8 cellular contexts compared by ENCODE assay signal in genomic region chr13:98653471-98653985, GRCh38.
DNase-seq lines count a peak whose midpoint lies in the region; ATAC-seq and TF ChIP-seq lines count a peak whose summit lies in the region.

No MANE protein-coding gene starts in this region.

- H3K27ac ChIP-seq in AG04450 (ENCODE audit: low read depth, low read length), result no peak overlapping the region

- ATAC-seq in GM18519 (IDR thresholded peaks at IDR 0.05; ENCODE audit: low FRiP score, unreplicated experiment) (peak; percentile 88), HG03060 (IDR thresholded peaks at IDR 0.05; ENCODE audit: low read depth, unreplicated experiment) (peak; percentile 84)

- H3K36me3 ChIP-seq in kidney epithelial cell (ENCODE audit: control insufficient read depth, insufficient read depth, low read length), result no peaks in the 10 kb centered on the region

- CTCF ChIA-PET in AG04450 (lab: Charles Lee), result interaction anchor here (0.6 to 4.5 kb wide), 53 partner anchors 9 to 804 kb away, joined by 3 to 68 read pairs (median 4); no protein-coding TSS in a partner anchor

- H3K27me3 ChIP-seq in AG04450 (ENCODE audit: control insufficient read depth, insufficient read depth, low read length), result peaks cover 3% of the 10 kb centered on the region
- H3K27me3 ChIP-seq in kidney epithelial cell (ENCODE audit: control insufficient read depth, insufficient read depth, low read length), result no peaks in the 10 kb centered on the region

- TF ChIP-seq CTCF in AG04450 (IDR thresholded peaks at IDR 0.05; ENCODE audit: low read depth, low read length) (peak; percentile 96), cardiac fibroblast (IDR thresholded peaks at IDR 0.05; ENCODE audit: low read depth, low read length) (peak; percentile 94), kidney epithelial cell (IDR thresholded peaks at IDR 0.05; ENCODE audit: insufficient read depth, low read length, poor library complexity, severe bottlenecking) (peak; percentile 87)

- no peaks in the 10 kb centered on the region for H3K9me3 ChIP-seq in AG04450 (ENCODE audit: control insufficient read depth, insufficient read depth, low read length)

- POLR2A ChIA-PET in AG04450 (lab: Yijun Ruan, JAX), result interaction anchor here (0.6 to 1.6 kb wide), 2 partner anchors 71 to 208 kb away, joined by 3 to 5 read pairs; no protein-coding TSS in a partner anchor

- DNase-seq in AG04450 (ENCODE audit: low read depth, low spot score) (peak; percentile 33), NCI-H2107 treated with DMSO at 0.1 percent for 48 hours (lab: John Stamatoyannopoulos, UW; ENCODE audit: unreplicated experiment) (peak; percentile 48), cardiac fibroblast (ENCODE audit: low read depth in 2 of 2) (peak; percentile 81 to 83), kidney epithelial cell (ENCODE audit: low read depth) (peak; percentile 52)
- peak; percentile 29 to 58 (median 41) for DNase-seq in activated CD4-positive, CD25-positive, alpha-beta regulatory T cell (lab: John Stamatoyannopoulos, UW)
- peak; percentile 77 for DNase-seq in stimulated activated CD4-positive, alpha-beta T cell treated with anti-CD3 and anti-CD28 coated beads, Interleukin-1b, Interleukin-23, amount 100 ng/mL, for 48 hours

- H3K4me3 ChIP-seq in AG04450 (ENCODE audit: low read depth, low read length) (no peak overlapping the region), cardiac fibroblast (replicated peaks in 1 of 2; ENCODE audit: low read depth in 2 of 2, low read length in 2 of 2) (no peak overlapping the region), kidney epithelial cell (ENCODE audit: low read depth, low read length) (no peak overlapping the region)
